In genomic region chr3:143551790-143552189, GRCh38 we compare ENCODE assay signal across 28 cellular contexts.
"Had no signal": no experiment of that assay in that cellular context is flagged by ENCODE, and none has a peak within 500 bp of the region (broad histone marks: within the 10 kb centered on the region; RNA-seq: fewer than 3 reads in every experiment).

No MANE protein-coding gene starts in this region.

- H3K4me1 ChIP-seq: parathyroid adenoma, psoas muscle had no signal

- H3K4me3 Mint-ChIP-seq: activated CD4-positive, alpha-beta memory T cell treated with anti-CD3 and anti-CD28 coated beads for 36 hours; activated CD4-positive, alpha-beta T cell treated with anti-CD3 and anti-CD28 coated beads, Interleukin-2, amount 10 ng/mL, durations not matched to agents 24 days and 14 days; activated T-cell treated with anti-CD3 and anti-CD28 coated beads, Interleukin-2, amount 50 U/mL, for 24 hours; activated T-helper 17 cell treated with anti-CD3 and anti-CD28 coated beads, Interleukin-2, amount 50 U/mL, for 72 hours; mesothelial cell of epicardium; naive B cell; neural crest cell; stimulated activated naive B cell treated with anti-CD40 and anti-IgM and Interleukin-4, amounts not matched to agents 10 μg/mL and 1 μg/mL and 100 μg/mL, for 72 hours had no signal

- FAIRE-seq: astrocyte had no signal

- H3K36me3 Mint-ChIP-seq: mesothelial cell of epicardium had no signal

- H3K27me3 Mint-ChIP-seq: activated CD4-positive, alpha-beta memory T cell treated with anti-CD3 and anti-CD28 coated beads for 36 hours; activated CD4-positive, alpha-beta T cell treated with anti-CD3 and anti-CD28 coated beads, Interleukin-2, amount 10 ng/mL, durations not matched to agents 24 days and 14 days; activated T-cell treated with anti-CD3 and anti-CD28 coated beads, Interleukin-2, amount 50 U/mL, for 24 hours; activated T-helper 17 cell treated with anti-CD3 and anti-CD28 coated beads, Interleukin-2, amount 50 U/mL, for 72 hours; naive B cell; stimulated activated naive B cell treated with anti-CD40 and anti-IgM and Interleukin-4, amounts not matched to agents 10 μg/mL and 1 μg/mL and 100 μg/mL, for 72 hours had no signal

- H3K9me3 ChIP-seq: psoas muscle, sigmoid colon, transverse colon had no signal

- H3K27ac ChIP-seq: brain microvascular endothelial cell, coronary artery, dorsolateral prefrontal cortex, parathyroid adenoma, psoas muscle, sigmoid colon, transverse colon had no signal

- DNase-seq: activated CD4-positive, alpha-beta memory T cell treated with anti-CD3 and anti-CD28 coated beads for 36 hours; activated CD4-positive, alpha-beta T cell treated with anti-CD3 and anti-CD28 coated beads, Interleukin-2, amount 10 ng/mL, durations not matched to agents 24 days and 14 days; activated CD4-positive, CD25-positive, alpha-beta regulatory T cell treated with anti-CD3 and anti-CD28 coated beads, Interleukin-2, amount 50 U/mL, for 72 hours; activated CD8-positive, alpha-beta memory T cell treated with anti-CD3 and anti-CD28 coated beads, Interleukin-2, amount 50 U/mL, for 48 hours; activated gamma-delta T cell treated with Interleukin-2 at 50 U/mL for 16 hours; activated naive CD4-positive, alpha-beta T cell treated with anti-CD3 and anti-CD28 coated beads, Interleukin-2, amount 50 U/mL, for 16 hours; activated T-cell treated with anti-CD3 and anti-CD28 coated beads, Interleukin-2, amount 50 U/mL, for 24 hours; amniotic stem cell; brain microvascular endothelial cell; dorsolateral prefrontal cortex; effector memory CD4-positive, alpha-beta T cell; foreskin fibroblast; head of caudate nucleus; naive B cell; nucleus accumbens; psoas muscle; sigmoid colon; stimulated activated CD4-positive, alpha-beta T cell treated with anti-CD3 and anti-CD28 coated beads, Interleukin-1b, Interleukin-23, amount 100 ng/mL, for 48 hours; stimulated activated naive B cell treated with anti-CD40 and anti-IgM and Interleukin-4, amounts not matched to agents 10 μg/mL and 1 μg/mL and 100 μg/mL, for 72 hours; T1000; transverse colon had no signal

- H3K4me1 Mint-ChIP-seq: activated CD4-positive, alpha-beta T cell treated with anti-CD3 and anti-CD28 coated beads, Interleukin-2, amount 10 ng/mL, durations not matched to agents 24 days and 14 days; activated T-helper 17 cell treated with anti-CD3 and anti-CD28 coated beads, Interleukin-2, amount 50 U/mL, for 72 hours; neural crest cell had no signal

- H3K4me3 ChIP-seq: coronary artery, dorsolateral prefrontal cortex, psoas muscle, sigmoid colon, smooth muscle cell, transverse colon had no signal

- H3K4me2 ChIP-seq: smooth muscle cell had no signal

- ATAC-seq: activated T-helper 17 cell treated with anti-CD3 and anti-CD28 coated beads, Interleukin-2, amount 50 U/mL, for 72 hours; psoas muscle had no signal

- H3K27ac Mint-ChIP-seq: activated CD4-positive, alpha-beta memory T cell treated with anti-CD3 and anti-CD28 coated beads for 36 hours; activated CD4-positive, alpha-beta T cell treated with anti-CD3 and anti-CD28 coated beads, Interleukin-2, amount 10 ng/mL, durations not matched to agents 24 days and 14 days; activated T-cell treated with anti-CD3 and anti-CD28 coated beads, Interleukin-2, amount 50 U/mL, for 24 hours; activated T-helper 17 cell treated with anti-CD3 and anti-CD28 coated beads, Interleukin-2, amount 50 U/mL, for 72 hours; mesothelial cell of epicardium; stimulated activated naive B cell treated with anti-CD40 and anti-IgM and Interleukin-4, amounts not matched to agents 10 μg/mL and 1 μg/mL and 100 μg/mL, for 72 hours had no signal

- H3K9me3 Mint-ChIP-seq: neural crest cell had no signal
